ENCODE assay signal across 13 cellular contexts in the genomic region with DNA sequence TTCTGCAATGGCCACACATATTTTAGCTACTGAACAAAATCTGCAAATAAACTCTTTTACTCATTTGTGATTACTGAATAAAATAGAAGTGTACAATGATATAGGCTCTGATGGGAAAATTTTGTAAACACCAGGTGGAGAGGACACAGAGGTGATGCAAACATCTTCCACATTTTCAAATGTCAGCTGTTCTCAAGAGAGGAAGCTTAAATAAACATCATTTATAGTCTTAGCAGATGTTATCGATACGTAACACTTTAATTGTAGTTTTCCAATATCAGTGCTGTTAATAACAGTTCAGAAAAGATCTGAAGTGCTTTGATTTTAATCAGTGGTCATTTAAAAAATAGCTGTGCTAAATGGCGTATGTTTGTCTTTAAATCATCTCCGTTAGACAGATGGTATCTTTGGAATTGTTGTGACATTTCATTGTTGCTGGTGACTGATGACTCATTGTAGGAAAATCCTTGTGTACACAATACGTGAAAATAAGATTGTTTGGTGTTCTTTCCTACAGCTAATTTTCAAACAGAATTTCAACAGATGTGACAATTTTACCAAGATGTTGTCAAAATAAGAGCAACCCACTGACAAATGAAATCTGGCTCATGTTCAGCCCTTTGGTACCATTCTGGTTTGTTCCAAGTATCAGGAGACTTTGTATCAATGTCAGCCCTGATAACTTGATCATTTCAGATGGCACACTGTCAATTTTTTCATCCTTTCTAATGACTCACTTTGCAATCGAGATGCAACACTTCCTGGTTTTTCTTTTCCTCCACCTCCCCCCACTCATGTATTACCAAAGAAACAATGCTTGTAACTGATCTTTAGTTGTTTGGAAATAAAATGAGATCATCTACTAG.
A peak's percentile ranks its signal among the peaks of the same experiment; 100 is the strongest.
DNase-seq lines count a peak whose midpoint lies in the region; ATAC-seq and TF ChIP-seq lines count a peak whose summit lies in the region.
"Had no signal": no experiment of that assay in that cellular context is flagged by ENCODE, and none has a peak within 500 bp of the region (broad histone marks: within the 10 kb centered on the region; RNA-seq: fewer than 3 reads in every experiment).

No MANE protein-coding gene starts in this region.

- H3K4me3 ChIP-seq in Panc1 (ENCODE audit: low read depth in 2 of 2, low read length in 2 of 2) (no peak overlapping the region), foreskin fibroblast (ENCODE audit: low read depth in 1 of 2, low read length in 2 of 2) (no peak overlapping the region)
- H3K4me3 ChIP-seq: HAP-1 had no signal

- ATAC-seq in Panc1, result no peak
- ATAC-seq in GM18519 (IDR thresholded peaks at IDR 0.05; ENCODE audit: low FRiP score, unreplicated experiment), result no peak

- POLR2A ChIA-PET in Panc1 (lab: Charles Lee), result interaction anchor here (0.6 to 0.7 kb wide), 2 partner anchors 294 to 1151 kb away, joined by 3 read pairs; no protein-coding TSS in a partner anchor

- H3K36me3 ChIP-seq in Panc1 (ENCODE audit: control insufficient read depth, insufficient read depth, low read length), result no peaks in the 10 kb centered on the region
- H3K36me3 ChIP-seq: HAP-1 had no signal

- CTCF ChIA-PET in Panc1 (lab: Charles Lee), result no interaction called here

- TF ChIP-seq CTCF in Panc1 (IDR thresholded peaks at IDR 0.05) (no peak), foreskin fibroblast (IDR thresholded peaks at IDR 0.05; ENCODE audit: low read depth, low read length) (no peak), GM20000 (IDR thresholded peaks at IDR 0.05; ENCODE audit: extremely low read depth, missing control alignments) (no peak)

- no peaks in the 10 kb centered on the region for H3K27me3 ChIP-seq in Panc1 (ENCODE audit: control insufficient read depth, insufficient read depth, low read length)

- DNase-seq in AG08395 (ENCODE audit: low spot score) (peak; percentile 30), HT-29 (ENCODE audit: low spot score) (peak; percentile 9), Panc1 (ENCODE audit: low read depth, low spot score) (peak; percentile 12), foreskin fibroblast (peak; percentile 74 to 83), erythroblast (lab: John Stamatoyannopoulos, UW) (no peak), COLO829 (ENCODE audit: low spot score) (no peak), GM20000 (ENCODE audit: low spot score) (no peak)
- DNase-seq: activated CD4-positive, alpha-beta T cell treated with anti-CD3 and anti-CD28 coated beads, Interleukin-2, amount 50 U/mL, for 1 hour; CD4-positive, CD25-positive, alpha-beta regulatory T cell; foreskin melanocyte; RPMI8226 had no signal

- in situ Hi-C loops in Panc1 (cut with HindIII; ENCODE audit: low pct_unique_long_range_greater_than_20kb, low sequenced_read_pairs), result no loop called here

- TF ChIP-seq POLR2A in erythroblast (IDR thresholded peaks at IDR 0.05; ENCODE audit: low read length), result no peak

- no TSS peak for BruUV-seq in Panc1 (replicated peaks; lab: Mats Ljungman, UMichigan)

- peaks cover 6% of the 10 kb centered on the region; the same call in 1 of the 2 replicates for H3K4me1 ChIP-seq in Panc1 (ENCODE audit: control insufficient read depth, insufficient read depth, low read length)

- no peak overlapping the region for H3K27ac ChIP-seq in Panc1 (ENCODE audit: low read length)

- no peaks in the 10 kb centered on the region for H3K9me3 ChIP-seq in Panc1 (ENCODE audit: control insufficient read depth, insufficient read depth, low read depth, low read length)
- H3K9me3 ChIP-seq: HAP-1 had no signal

- intact Hi-C loops in Panc1 (cut with micrococcal nuclease; ENCODE audit: unreplicated experiment), result no loop called here

Comparison
In these comparisons a context has a peak if more than half of its experiments do, and no peak if none do; other contexts are left out.
1. DNase-seq: peak in AG08395 (single experiment), HT-29 (single experiment), Panc1 (single experiment) and foreskin fibroblast (2 of 2); none in erythroblast (0 of 2), COLO829 (single experiment) and GM20000 (single experiment).